In genomic region chr14:63276016-63276415, GRCh38 we compare ENCODE assay signal across 27 cellular contexts. TPM values are rescaled to one million over a fixed set of nuclear protein-coding genes. Genes with fewer than 3 reads are reported as not detected.
"Had no signal": no experiment of that assay in that cellular context is flagged by ENCODE, and none has a peak within 500 bp of the region (broad histone marks: within the 10 kb centered on the region; RNA-seq: fewer than 3 reads in every experiment).

No MANE protein-coding gene starts in this region.

- H3K36me3 Mint-ChIP-seq: activated naive CD8-positive, alpha-beta T cell treated with anti-CD3 and anti-CD28 coated beads, Interleukin-2, amount 10 ng/mL, durations not matched to agents 7 days and 5 days; naive thymus-derived CD8-positive, alpha-beta T cell; type B pancreatic cell had no signal

- H3K4me3 Mint-ChIP-seq: activated CD4-positive, alpha-beta memory T cell treated with anti-CD3 and anti-CD28 coated beads, Interleukin-2, amount 10 ng/mL, durations not matched to agents 7 days and 5 days; activated naive CD8-positive, alpha-beta T cell treated with anti-CD3 and anti-CD28 coated beads, Interleukin-2, amount 10 ng/mL, durations not matched to agents 7 days and 5 days; activated T-helper 17 cell treated with anti-CD3 and anti-CD28 coated beads, Interleukin-2, amount 50 U/mL, for 72 hours; effector memory CD8-positive, alpha-beta T cell; naive thymus-derived CD8-positive, alpha-beta T cell; type B pancreatic cell had no signal

- H3K4me2 ChIP-seq: hepatocyte had no signal

- H3K27me3 Mint-ChIP-seq: activated T-helper 17 cell treated with anti-CD3 and anti-CD28 coated beads, Interleukin-2, amount 50 U/mL, for 72 hours; type B pancreatic cell had no signal

- H2AFZ ChIP-seq: hepatocyte had no signal

- DNase-seq: activated CD4-positive, alpha-beta memory T cell treated with anti-CD3 and anti-CD28 coated beads, Interleukin-2, amount 10 ng/mL, durations not matched to agents 7 days and 5 days; activated CD4-positive, alpha-beta T cell treated with anti-CD3 and anti-CD28 coated beads for 48 hours; activated CD4-positive, CD25-positive, alpha-beta regulatory T cell; activated naive CD4-positive, alpha-beta T cell; activated naive CD8-positive, alpha-beta T cell treated with anti-CD3 and anti-CD28 coated beads, Interleukin-2, amount 10 ng/mL, durations not matched to agents 7 days and 5 days; activated T-cell treated with anti-CD3 and anti-CD28 coated beads, Interleukin-2, amount 50 U/mL, for 1 hour; effector memory CD8-positive, alpha-beta T cell; left cardiac atrium; lower lobe of right lung; pancreas; right lobe of liver; stimulated activated CD4-positive, alpha-beta T cell treated with anti-CD3 and anti-CD28 coated beads, Interleukin-15, amount 100 ng/mL, for 24 hours; stimulated activated CD4-positive, alpha-beta T cell treated with anti-CD3 and anti-CD28 coated beads, Interleukin-2, amount 100 ng/mL, for 48 hours; stomach had no signal

- H3K4me1 ChIP-seq: body of pancreas, pancreas, right lobe of liver had no signal

- H3K36me3 ChIP-seq: neutrophil, pancreas, right lobe of liver, stomach had no signal

- ATAC-seq: effector memory CD8-positive, alpha-beta T cell; naive thymus-derived CD8-positive, alpha-beta T cell had no signal

- H3K4me1 Mint-ChIP-seq: activated CD4-positive, alpha-beta memory T cell treated with anti-CD3 and anti-CD28 coated beads, Interleukin-2, amount 10 ng/mL, durations not matched to agents 7 days and 5 days; activated naive CD8-positive, alpha-beta T cell treated with anti-CD3 and anti-CD28 coated beads, Interleukin-2, amount 10 ng/mL, durations not matched to agents 7 days and 5 days; activated T-helper 17 cell treated with anti-CD3 and anti-CD28 coated beads, Interleukin-2, amount 50 U/mL, for 72 hours; naive thymus-derived CD8-positive, alpha-beta T cell had no signal

- H3K27ac ChIP-seq: body of pancreas, hepatocyte, lower lobe of right lung, neutrophil, pancreas, right lobe of liver had no signal

- H3K27me3 ChIP-seq: body of pancreas, hepatocyte, pancreas, right lobe of liver, stomach had no signal

- H3K9me3 ChIP-seq: body of pancreas, lower lobe of right lung, neutrophil, pancreas, right lobe of liver, stomach had no signal

- H3K4me3 ChIP-seq: body of pancreas, hepatocyte, lower lobe of right lung, pancreas, right lobe of liver, stomach had no signal

- H3K79me2 ChIP-seq: hepatocyte had no signal

- H3K27ac Mint-ChIP-seq: activated CD4-positive, alpha-beta memory T cell treated with anti-CD3 and anti-CD28 coated beads, Interleukin-2, amount 10 ng/mL, durations not matched to agents 7 days and 5 days; activated naive CD8-positive, alpha-beta T cell treated with anti-CD3 and anti-CD28 coated beads, Interleukin-2, amount 10 ng/mL, durations not matched to agents 7 days and 5 days; activated T-helper 17 cell treated with anti-CD3 and anti-CD28 coated beads, Interleukin-2, amount 50 U/mL, for 72 hours; effector memory CD8-positive, alpha-beta T cell; naive thymus-derived CD8-positive, alpha-beta T cell; type B pancreatic cell had no signal

- H3K9me3 Mint-ChIP-seq: activated CD4-positive, alpha-beta memory T cell treated with anti-CD3 and anti-CD28 coated beads, Interleukin-2, amount 10 ng/mL, durations not matched to agents 7 days and 5 days; activated naive CD8-positive, alpha-beta T cell treated with anti-CD3 and anti-CD28 coated beads, Interleukin-2, amount 10 ng/mL, durations not matched to agents 7 days and 5 days; activated T-helper 17 cell treated with anti-CD3 and anti-CD28 coated beads, Interleukin-2, amount 50 U/mL, for 72 hours; effector memory CD8-positive, alpha-beta T cell; naive thymus-derived CD8-positive, alpha-beta T cell; type B pancreatic cell had no signal

RNA-seq across cellular contexts. Expression of gene GPHB5, which starts 42.7 kb away (rescaled TPM):
- total RNA-seq: activated CD4-positive, alpha-beta memory T cell treated with anti-CD3 and anti-CD28 coated beads, Interleukin-2, amount 10 ng/mL, durations not matched to agents 7 days and 5 days; activated naive CD8-positive, alpha-beta T cell treated with anti-CD3 and anti-CD28 coated beads, Interleukin-2, amount 10 ng/mL, durations not matched to agents 7 days and 5 days; activated T-helper 17 cell treated with anti-CD3 and anti-CD28 coated beads, Interleukin-2, amount 50 U/mL, for 72 hours; body of pancreas; cardiac septum; dermis blood vessel endothelial cell; glomerular endothelial cell; hepatocyte; left cardiac atrium; lower lobe of right lung; mesenteric fat pad; naive thymus-derived CD8-positive, alpha-beta T cell; pancreas; pulmonary artery endothelial cell; right lobe of liver; stomach; temporal lobe had no signal
- polyA plus RNA-seq: hepatocyte; naive thymus-derived CD8-positive, alpha-beta T cell; pancreas; small intestine; stomach had no signal
